In the genomic region with DNA sequence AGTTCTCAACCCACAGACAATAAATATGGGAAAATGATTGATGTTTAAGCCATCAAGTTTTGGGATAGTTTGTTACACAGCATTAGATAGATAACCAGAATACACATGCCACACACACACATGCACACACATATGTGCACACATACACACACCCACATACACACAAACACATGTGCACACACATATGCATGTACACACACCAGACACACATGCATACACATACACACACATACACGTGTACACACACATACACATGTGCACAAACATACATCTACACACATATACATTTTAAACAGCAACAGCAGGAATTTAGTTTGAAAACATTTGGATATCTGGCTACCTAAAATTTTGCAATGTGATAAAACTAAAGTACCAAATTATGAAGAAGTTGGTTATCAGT, we compare ENCODE assay signal across 34 cellular contexts. TPM values are rescaled to one million over a fixed set of nuclear protein-coding genes. Genes with fewer than 3 reads are reported as not detected.
"Had no signal": no experiment of that assay in that cellular context is flagged by ENCODE, and none has a peak within 500 bp of the region (broad histone marks: within the 10 kb centered on the region; RNA-seq: fewer than 3 reads in every experiment).

No MANE protein-coding gene starts in this region.

- H3K27me3 ChIP-seq: ascending aorta, brain microvascular endothelial cell, esophagus muscularis mucosa, foreskin keratinocyte, gastrocnemius medialis, heart left ventricle had no signal

- ATAC-seq: activated CD4-positive, CD25-positive, alpha-beta regulatory T cell treated with anti-CD3 and anti-CD28 coated beads, Interleukin-2, amount 50 U/mL, for 24 hours; activated CD8-positive, alpha-beta T cell treated with anti-CD3 and anti-CD28 coated beads for 36 hours; activated naive CD4-positive, alpha-beta T cell treated with anti-CD3 and anti-CD28 coated beads, Interleukin-2, amount 50 U/mL, for 72 hours; effector memory CD8-positive, alpha-beta T cell; foreskin keratinocyte; gastrocnemius medialis; heart left ventricle; T-helper 17 cell had no signal

- H3K4me1 ChIP-seq: ascending aorta, esophagus muscularis mucosa, foreskin keratinocyte, gastrocnemius medialis had no signal

- FAIRE-seq: colon had no signal

- H3K4me3 ChIP-seq: ascending aorta, esophagus muscularis mucosa, gastrocnemius medialis, heart left ventricle had no signal

- H3K36me3 ChIP-seq: ascending aorta, brain microvascular endothelial cell, esophagus muscularis mucosa, gastrocnemius medialis, heart left ventricle, WERI-Rb-1 had no signal

- DNase-seq: activated B cell treated with CpG ODN at 0.5 μM for 24 hours; activated CD4-positive, alpha-beta T cell treated with anti-CD3 and anti-CD28 coated beads for 48 hours; activated CD4-positive, alpha-beta T cell treated with anti-CD3 and anti-CD28 coated beads, Interleukin-2, amount 50 U/mL, for 1 hour; activated CD4-positive, alpha-beta T cell treated with anti-CD3 and anti-CD28 coated beads, Interleukin-2, amount 50 U/mL, for 48 hours; activated CD8-positive, alpha-beta memory T cell treated with anti-CD3 and anti-CD28 coated beads for 24 hours; activated CD8-positive, alpha-beta T cell treated with anti-CD3 and anti-CD28 coated beads for 36 hours; activated gamma-delta T cell; activated naive CD4-positive, alpha-beta T cell; activated naive CD4-positive, alpha-beta T cell treated with anti-CD3 and anti-CD28 coated beads, Interleukin-2, amount 10 ng/mL, durations not matched to agents 7 days and 5 days; activated naive CD8-positive, alpha-beta T cell treated with anti-CD3 and anti-CD28 coated beads, Interleukin-2, amount 10 ng/mL, durations not matched to agents 7 days and 5 days; activated T-cell treated with anti-CD3 and anti-CD28 coated beads, Interleukin-2, amount 50 U/mL, for 1 hour; activated T-cell treated with anti-CD3 and anti-CD28 coated beads, Interleukin-2, amount 50 U/mL, for 48 hours; brain microvascular endothelial cell; caudate nucleus; cortex of kidney; dermis blood vessel endothelial cell; effector CD4-positive, alpha-beta T cell; effector memory CD8-positive, alpha-beta T cell; erythroblast; foreskin keratinocyte; gastrocnemius medialis; glutamatergic neuron; heart left ventricle; T-helper 1 cell; T-helper 17 cell; T1000; WERI-Rb-1 had no signal

- H3K9me3 ChIP-seq: ascending aorta, esophagus muscularis mucosa, gastrocnemius medialis, heart left ventricle had no signal

- H3K27ac ChIP-seq: ascending aorta, brain microvascular endothelial cell, esophagus muscularis mucosa, foreskin keratinocyte, gastrocnemius medialis, heart left ventricle, WERI-Rb-1 had no signal

RNA-seq across cellular contexts. Expression of gene TMEM150C, which starts 42.7 kb away (rescaled TPM):
- total RNA-seq: activated B cell treated with CpG ODN at 0.5 μM for 24 hours; activated CD8-positive, alpha-beta T cell treated with anti-CD3 and anti-CD28 coated beads for 36 hours; activated naive CD4-positive, alpha-beta T cell treated with anti-CD3 and anti-CD28 coated beads, Interleukin-2, amount 50 U/mL, for 72 hours; activated naive CD8-positive, alpha-beta T cell treated with anti-CD3 and anti-CD28 coated beads, Interleukin-2, amount 10 ng/mL, durations not matched to agents 7 days and 5 days; activated T-helper 1 cell treated with anti-CD3 and anti-CD28 coated beads, Interleukin-12 subunit alpha, Interleukin-12 subunit beta, Interleukin-2, Interleukin-4 antibody, amounts not matched to agents 30 ng/mL and 10 ng/mL and 1 ng/mL, durations not matched to agents 14 hours and 24 hours and 36 hours; activated T-helper 2 cell treated with anti-CD3 and anti-CD28 coated beads, Interferon-gamma antibody, Interleukin-2, Interleukin-4, amounts not matched to agents 10 μg/mL and 5 μg/mL and 100 μg/mL, durations not matched to agents 14 hours and 24 hours and 36 hours had no signal
